Comparison of ENCODE assay signal across 8 cellular contexts in genomic region chr10:26860542-26861325, GRCh38. TPM values are rescaled to one million over a fixed set of nuclear protein-coding genes. Genes with fewer than 3 reads are reported as not detected.
A peak's percentile ranks its signal among the peaks of the same experiment; 100 is the strongest.
DNase-seq lines count a peak whose midpoint lies in the region; ATAC-seq and TF ChIP-seq lines count a peak whose summit lies in the region.

TSS of gene ABI1 (minus strand) at chr10:26860958. CDS start at chr10:26860863, 95 bp downstream.

- peak within 1 kb of the TSS; percentile 88 for H2AFZ ChIP-seq in PC-9

- peaks cover 7% of the 10 kb centered on the region for H3F3A ChIP-seq in PC-9 (ENCODE audit: insufficient read depth, low read depth)

- intact Hi-C loops in PC-9 (cut with micrococcal nuclease; ENCODE audit: unreplicated experiment), result loop anchor here (1.0 to 5.0 kb wide), 5 partner anchors 22 to 380 kb away; partner anchors contain the start of gene ACBD5
- intact Hi-C loops in mucosa of descending colon (cut with DNase I, micrococcal nuclease), result no loop called here

- H3K9me2 ChIP-seq in PC-9 (ENCODE audit: insufficient read depth), result no peaks in the 10 kb centered on the region

- H3K4me1 ChIP-seq in PC-9 (replicated peaks; ENCODE audit: insufficient read depth) (peaks cover 11% of the 10 kb centered on the region), mucosa of descending colon (ENCODE audit: low read depth) (peaks cover 23% of the 10 kb centered on the region)

- H3K27me3 ChIP-seq in PC-9 (ENCODE audit: insufficient read depth, low read depth), result no peaks in the 10 kb centered on the region

- no peak; the same call in 1 of the 2 replicates for TF ChIP-seq CTCF in PC-9 (conservative IDR thresholded peaks at IDR 0.05)
- TF ChIP-seq CTCF in mucosa of descending colon (IDR thresholded peaks at IDR 0.05), result peak; percentile 55

- DNase-seq in DMS53 (lab: John Stamatoyannopoulos, UW), result peak; percentile 99
- DNase-seq in Jurkat, Clone E6-1 (ENCODE audit: low read depth, low spot score), result peak; percentile 99
- peak; percentile 89 to 96 for DNase-seq in PC-9
- peak; percentile 95 for DNase-seq in activated T-cell treated with anti-CD3 and anti-CD28 coated beads, Interleukin-2, amount 50 U/mL, for 1 hour
- peak; percentile 89 for DNase-seq in epithelial cell of prostate (ENCODE audit: low read depth, low spot score)
- DNase-seq in mucosa of descending colon, result peak; percentile 97 to 99 (median 98)
- DNase-seq in stimulated activated CD8-positive, alpha-beta memory T cell treated with anti-CD3 and anti-CD28 coated beads, Interleukin-4, amount 100 ng/mL, for 24 hours (ENCODE audit: low read depth), result peak; percentile 94

- H3K9me3 ChIP-seq in PC-9 (ENCODE audit: insufficient read depth, low read depth) (no peaks in the 10 kb centered on the region), mucosa of descending colon (no peaks in the 10 kb centered on the region)

- ATAC-seq in GM21576 (IDR thresholded peaks at IDR 0.05; ENCODE audit: unreplicated experiment) (peak; percentile 57), mucosa of descending colon (peak; percentile 95)

- POLR2A ChIA-PET in PC-9 (lab: Charles Lee; ENCODE audit: unreplicated experiment), result interaction anchor here (0.7 kb wide), 1 partner anchor 294 kb away, joined by 3 read pairs; the partner anchor contains the start of gene YME1L1

- H3K36me3 ChIP-seq in PC-9 (ENCODE audit: low read depth), result no peaks in the 10 kb centered on the region
- H3K36me3 ChIP-seq in mucosa of descending colon (ENCODE audit: low read depth), result no peaks in the 10 kb centered on the region

- 0 out of 2 replicates have a peak, but pooled peaks cover 5% of the 10 kb centered on the region for H4K20me1 ChIP-seq in PC-9 (ENCODE audit: insufficient read depth)

- BruUV-seq in PC-9 (replicated peaks; lab: Mats Ljungman, UMichigan), result TSS peak; percentile 95

- peaks cover 41% of the 10 kb centered on the region for H3K79me2 ChIP-seq in PC-9 (ENCODE audit: low read depth)

- H3K4me2 ChIP-seq in PC-9, result peak within 1 kb of the TSS; percentile 85

- H3K4me3 ChIP-seq in Jurkat, Clone E6-1 (ENCODE audit: low read length), result peak within 1 kb of the TSS; percentile 86
- peak within 1 kb of the TSS; percentile 72 for H3K4me3 ChIP-seq in PC-9
- peak within 1 kb of the TSS; percentile 84 for H3K4me3 ChIP-seq in mucosa of descending colon

- CTCF ChIA-PET in PC-9 (lab: Charles Lee), result interaction anchor here (0.8 kb wide), 1 partner anchor 21 kb away, joined by 3 read pairs; no protein-coding TSS in a partner anchor

- H3K27ac ChIP-seq in PC-9 (peak within 1 kb of the TSS; percentile 85), epithelial cell of prostate (peak within 1 kb of the TSS; percentile 99)

RNA-seq across cellular contexts. Expression of gene ABI1, which starts in this region (rescaled TPM):
- 45.2 TPM for polyA plus RNA-seq in Jurkat, Clone E6-1 (2012; ENCODE audit: insufficient read depth, insufficient read length)
- total RNA-seq in PC-9 (2021), result 41.3 and 50.8 TPM in 2 replicates
- total RNA-seq in mucosa of descending colon, result 10 to 100 TPM; 54.0 to 63.5 (median 62.4) TPM

Comparison
In these comparisons a context has a peak if more than half of its experiments do, and no peak if none do; other contexts are left out.
1. Peak in every context shown above with its lines: DNase-seq, ATAC-seq, H3K4me3 ChIP-seq and H3K27ac ChIP-seq.